In genomic region chr11:23063261-23063660, GRCh38 we compare ENCODE assay signal across 24 cellular contexts.
"Had no signal": no experiment of that assay in that cellular context is flagged by ENCODE, and none has a peak within 500 bp of the region (broad histone marks: within the 10 kb centered on the region; RNA-seq: fewer than 3 reads in every experiment).

No MANE protein-coding gene starts in this region.

- H3K79me2 ChIP-seq: hepatocyte had no signal

- H3K27me3 ChIP-seq: colonic mucosa, dorsolateral prefrontal cortex, esophagus muscularis mucosa, esophagus squamous epithelium, foreskin keratinocyte, gastrocnemius medialis, gastroesophageal sphincter, heart left ventricle, heart right ventricle, hepatocyte had no signal

- H3K36me3 ChIP-seq: colonic mucosa, esophagus muscularis mucosa, esophagus squamous epithelium, gastrocnemius medialis, gastroesophageal sphincter, heart left ventricle, heart right ventricle had no signal

- H3K4me1 ChIP-seq: colonic mucosa, esophagus muscularis mucosa, esophagus squamous epithelium, foreskin keratinocyte, gastrocnemius medialis, gastroesophageal sphincter, heart left ventricle, heart right ventricle had no signal

- H3K9me3 ChIP-seq: colonic mucosa, esophagus muscularis mucosa, esophagus squamous epithelium, gastrocnemius medialis, gastroesophageal sphincter, heart right ventricle had no signal

- ATAC-seq: effector memory CD8-positive, alpha-beta T cell; esophagus mucosa; foreskin keratinocyte; gastrocnemius medialis; gastroesophageal sphincter; heart left ventricle; heart right ventricle had no signal

- H2AFZ ChIP-seq: hepatocyte had no signal

- H3K4me2 ChIP-seq: hepatocyte had no signal

- DNase-seq: colonic mucosa; cortex of kidney; dermis blood vessel endothelial cell; dorsolateral prefrontal cortex; effector CD4-positive, alpha-beta T cell; effector CD8-positive, alpha-beta T cell; effector memory CD4-positive, alpha-beta T cell; effector memory CD8-positive, alpha-beta T cell; endodermal cell; erythroblast; esophagus squamous epithelium; foreskin fibroblast; foreskin keratinocyte; gastrocnemius medialis; glutamatergic neuron; head of caudate nucleus; heart left ventricle; heart right ventricle had no signal

- H3K4me3 ChIP-seq: colonic mucosa, coronary artery, dorsolateral prefrontal cortex, esophagus muscularis mucosa, esophagus squamous epithelium, gastrocnemius medialis, gastroesophageal sphincter, heart left ventricle, heart right ventricle, hepatocyte had no signal

- H3K27ac ChIP-seq: colonic mucosa, coronary artery, dorsolateral prefrontal cortex, epithelial cell of prostate, esophagus muscularis mucosa, esophagus squamous epithelium, foreskin keratinocyte, gastrocnemius medialis, gastroesophageal sphincter, heart left ventricle, heart right ventricle, hepatocyte had no signal
